In the genomic region with DNA sequence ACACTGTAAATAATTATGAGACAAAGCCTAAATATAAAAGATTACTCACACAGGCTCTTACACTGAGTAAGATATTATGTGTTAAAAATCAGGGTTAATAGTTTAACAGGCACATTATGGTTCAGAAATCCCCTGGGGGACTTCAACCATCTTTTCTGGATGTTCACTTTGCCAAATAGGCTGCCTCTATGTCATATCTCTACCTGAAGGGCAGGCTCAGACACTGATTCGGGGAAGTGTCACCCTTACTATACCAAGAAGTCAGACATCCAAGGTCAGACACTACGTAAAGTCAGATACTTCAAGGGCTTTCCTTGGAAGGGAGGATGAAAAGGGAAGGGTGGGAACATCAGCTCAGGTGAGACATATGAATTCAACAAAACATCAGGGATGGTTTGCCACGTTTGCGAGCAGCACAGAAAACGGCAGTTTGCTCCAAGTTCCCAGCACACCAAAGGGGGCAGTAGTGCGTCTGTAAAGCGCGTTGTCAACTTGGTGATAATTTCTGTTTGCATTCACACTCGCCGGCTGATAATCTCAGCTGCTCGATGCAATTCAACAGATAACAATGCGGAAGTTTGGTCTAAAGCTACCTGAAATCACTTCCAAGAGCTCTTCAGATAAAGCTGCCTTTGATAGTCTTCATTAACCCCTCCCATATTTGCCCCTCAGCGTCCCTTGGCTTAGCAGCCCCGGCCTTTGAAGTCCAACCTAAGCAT, we compare ENCODE assay signal across 7 cellular contexts. TPM values are rescaled to one million over a fixed set of nuclear protein-coding genes. Genes with fewer than 3 reads are reported as not detected.
DNase-seq lines count a peak whose midpoint lies in the region; ATAC-seq and TF ChIP-seq lines count a peak whose summit lies in the region.

No MANE protein-coding gene starts in this region.

- ATAC-seq in GM18505 (IDR thresholded peaks at IDR 0.05; ENCODE audit: unreplicated experiment) (peak; percentile 45), HG02870 (IDR thresholded peaks at IDR 0.05; ENCODE audit: unreplicated experiment) (peak; percentile 38), body of pancreas (peak; percentile 85)

- TF ChIP-seq CTCF in body of pancreas (IDR thresholded peaks at IDR 0.05) = peak; percentile 71 to 94 (median 83)

- intact Hi-C loops in body of pancreas (cut with DNase I) = no loop called here

- peaks cover 24% of the 10 kb centered on the region for H3K4me1 ChIP-seq in body of pancreas
- no peaks in the 10 kb centered on the region for H3K4me1 ChIP-seq in skeletal muscle satellite cell (ENCODE audit: control insufficient read depth, insufficient read depth, low read length)

- DNase-seq in NCI-H146 (lab: John Stamatoyannopoulos, UW) (peak; percentile 77), T-helper 9 cell (peak; percentile 64), body of pancreas (peak; percentile 82 to 87 (median 86))

- TF ChIP-seq POLR2A in GM18505 (IDR thresholded peaks at IDR 0.05; ENCODE audit: borderline replicate concordance, extremely low read depth, insufficient read depth, insufficient read length) (peak; percentile 58), body of pancreas (IDR thresholded peaks at IDR 0.05) (no peak)

- peak overlapping the region; percentile 73 for H3K9ac ChIP-seq in skeletal muscle satellite cell (ENCODE audit: low read depth, low read length)

- H3K36me3 ChIP-seq in body of pancreas (replicated peaks in 1 of 2; ENCODE audit: insufficient read depth in 1 of 2, low read depth in 2 of 2) = no peaks in the 10 kb centered on the region
- no peaks in the 10 kb centered on the region for H3K36me3 ChIP-seq in skeletal muscle satellite cell (ENCODE audit: insufficient read depth, low read length)

- H3K4me3 ChIP-seq in body of pancreas = peak overlapping the region; percentile 30 to 44
- peak overlapping the region; percentile 38 for H3K4me3 ChIP-seq in iPS-11a (ENCODE audit: low read depth, low read length)
- peak overlapping the region; percentile 79 for H3K4me3 ChIP-seq in skeletal muscle satellite cell (ENCODE audit: low read length)

- H3K9me3 ChIP-seq in body of pancreas (no peaks in the 10 kb centered on the region), skeletal muscle satellite cell (replicated peaks; ENCODE audit: low read length) (no peaks in the 10 kb centered on the region)

- peak overlapping the region; percentile 88 to 95 (median 92) for H3K27ac ChIP-seq in body of pancreas

- peak overlapping the region; percentile 95 for H3K4me2 ChIP-seq in skeletal muscle satellite cell (ENCODE audit: low read length)

- H3K27me3 ChIP-seq in body of pancreas = no peaks in the 10 kb centered on the region
- H3K27me3 ChIP-seq in skeletal muscle satellite cell (ENCODE audit: control insufficient read depth, insufficient read depth, low read length) = no peaks in the 10 kb centered on the region

- 2 to 3% methylated on average over 12 to 14 of the region's 14 CpGs for whole genome bisulfite sequencing in body of pancreas, 2 donors

RNA-seq across cellular contexts. Expression of a gene that starts 0.9 kb away (rescaled TPM):
- 10 to 100 TPM in 1 of 2 donors, 1 to 10 TPM in 1; 3.9 to 22.1 TPM for total RNA-seq in body of pancreas
- total RNA-seq in skeletal muscle satellite cell (2012; rRNA removed) = 0.25 and 1.1 TPM in 2 replicates

Comparison
In these comparisons a context has a peak if more than half of its experiments do, and no peak if none do; other contexts are left out.
1. Peak in every context shown above with its lines: DNase-seq, ATAC-seq, H3K4me3 ChIP-seq and H3K27ac ChIP-seq.